21 cellular contexts compared by ENCODE assay signal in genomic region chr17:31130286-31131224, GRCh38. TPM values are rescaled to one million over a fixed set of nuclear protein-coding genes. Genes with fewer than 3 reads are reported as not detected.
DNase-seq lines count a peak whose midpoint lies in the region; ATAC-seq and TF ChIP-seq lines count a peak whose summit lies in the region.
"Had no signal": no experiment of that assay in that cellular context is flagged by ENCODE, and none has a peak within 500 bp of the region (broad histone marks: within the 10 kb centered on the region; RNA-seq: fewer than 3 reads in every experiment).

No MANE protein-coding gene starts in this region.

- no peak overlapping the region for H3K56ac ChIP-seq in IMR-90 (ENCODE audit: extremely low read depth, insufficient read depth, low read length)

- CTCF ChIA-PET in IMR-90 (lab: Yijun Ruan, JAX) = interaction anchor here (0.8 kb wide), 1 partner anchor 17 kb away, joined by 3 read pairs; no protein-coding TSS in a partner anchor
- CTCF ChIA-PET in activated CD4-positive, alpha-beta T cell treated with anti-CD3 and anti-CD28 coated beads, Interleukin-2, amount 10 ng/mL, durations not matched to agents 7 days and 5 days (lab: Charles Lee) = no interaction called here

- no peak overlapping the region for H2BK15ac ChIP-seq in IMR-90 (ENCODE audit: low read depth, low read length)
- H2BK15ac ChIP-seq in neuronal stem cell (ENCODE audit: low read length) = no peak overlapping the region

- H3K9me3 ChIP-seq in IMR-90 (ENCODE audit: control insufficient read depth, insufficient read depth, low read length) = no peaks in the 10 kb centered on the region
- no peaks in the 10 kb centered on the region for H3K9me3 ChIP-seq in left ventricle myocardium inferior (replicated peaks)
- peaks cover 0 to 7% of the 10 kb centered on the region in 2 donors for H3K9me3 ChIP-seq in neuronal stem cell (replicated peaks in 1 of 2; ENCODE audit: control insufficient read depth in 2 of 2, insufficient read depth in 1 of 2, low read depth in 1 of 2, low read length in 2 of 2)
- H3K9me3 ChIP-seq: pancreas, suprapubic skin had no signal

- H3K27me3 ChIP-seq in IMR-90 (ENCODE audit: control insufficient read depth, insufficient read depth, low read length) (no peaks in the 10 kb centered on the region), left ventricle myocardium inferior (ENCODE audit: low read depth) (no peaks in the 10 kb centered on the region), neuronal stem cell (ENCODE audit: control insufficient read depth in 3 of 3, insufficient read depth in 3 of 3, low read depth in 1 of 3, low read length in 3 of 3) (no peaks in the 10 kb centered on the region)
- H3K27me3 ChIP-seq: pancreas, suprapubic skin had no signal

- in situ Hi-C loops in IMR-90 (cut with MboI; ENCODE audit: low sequenced_read_pairs) = no loop called here

- peak overlapping the region; percentile 58 for H2AK9ac ChIP-seq in IMR-90 (replicated peaks; ENCODE audit: low read depth, low read length, poor library complexity)

- H2BK5ac ChIP-seq in IMR-90 (ENCODE audit: low read depth, low read length, poor library complexity, severe bottlenecking) (no peak overlapping the region), neuronal stem cell (ENCODE audit: low read length) (peak overlapping the region; percentile 26)

- H3K27me3 Mint-ChIP-seq in activated CD4-positive, alpha-beta T cell treated with anti-CD3 and anti-CD28 coated beads, Interleukin-2, amount 10 ng/mL, durations not matched to agents 7 days and 5 days = no peaks in the 10 kb centered on the region
- H3K27me3 Mint-ChIP-seq in HFFc6 (ENCODE audit: insufficient read depth) = no peaks in the 10 kb centered on the region

- H2BK12ac ChIP-seq in neuronal stem cell (ENCODE audit: low read length) = no peak overlapping the region

- DNase-seq in IMR-90 (no peak), cerebellum (ENCODE audit: low spot score) (peak; percentile 68), left ventricle myocardium inferior (peak; percentile 84), neuronal stem cell (ENCODE audit: low spot score) (no peak), GM20000 (ENCODE audit: low spot score) (no peak), HFFc6 (no peak)
- no peak for DNase-seq in stimulated activated CD8-positive, alpha-beta memory T cell treated with anti-CD3 and anti-CD28 coated beads, Interleukin-4, amount 100 ng/mL, for 48 hours
- DNase-seq in activated CD4-positive, alpha-beta T cell treated with anti-CD3 and anti-CD28 coated beads, Interleukin-2, amount 10 ng/mL, durations not matched to agents 7 days and 5 days = no peak
- DNase-seq: activated CD4-positive, alpha-beta T cell treated with anti-CD3 and anti-CD28 coated beads for 1 hour; activated gamma-delta T cell; AML-193; amygdala; foreskin fibroblast; NCI-H1417; NCI-H2171 treated with DMSO at 0.1 percent for 48 hours; NCI-H774; PC-3; T-helper 9 cell had no signal

- peaks cover 65% of the 10 kb centered on the region for H4K20me1 ChIP-seq in IMR-90 (ENCODE audit: insufficient read depth, low read length)

- H3K9ac ChIP-seq in IMR-90 (ENCODE audit: low read depth, low read length) (no peak overlapping the region), neuronal stem cell (ENCODE audit: low read depth, low read length, poor library complexity) (peak overlapping the region; percentile 47)

- H3K4me1 ChIP-seq in IMR-90 (ENCODE audit: control insufficient read depth, insufficient read depth, low read length) (peaks cover 4% of the 10 kb centered on the region; the same call in 1 of the 2 replicates), left ventricle myocardium inferior (peaks cover 55% of the 10 kb centered on the region), neuronal stem cell (ENCODE audit: control insufficient read depth in 2 of 2, insufficient read depth in 1 of 2, low read depth in 1 of 2, low read length in 2 of 2) (peaks cover 0 to 6% of the 10 kb centered on the region in 2 donors)
- H3K4me1 ChIP-seq: pancreas had no signal

- H2AFZ ChIP-seq in IMR-90 (replicated peaks; ENCODE audit: low read length, poor library complexity) = no peak overlapping the region
- no peak overlapping the region for H2AFZ ChIP-seq in neuronal stem cell (ENCODE audit: low read length)

- no peaks in the 10 kb centered on the region for H3K9me3 Mint-ChIP-seq in activated CD4-positive, alpha-beta T cell treated with anti-CD3 and anti-CD28 coated beads, Interleukin-2, amount 10 ng/mL, durations not matched to agents 7 days and 5 days
- H3K9me3 Mint-ChIP-seq in HFFc6 = no peaks in the 10 kb centered on the region

- peak; percentile 40; the same call in 1 of the 2 replicates for ATAC-seq in IMR-90 (ENCODE audit: low read depth)
- ATAC-seq: PC-3 had no signal

- POLR2A ChIA-PET in IMR-90 (lab: Charles Lee; ENCODE audit: unreplicated experiment) = no interaction called here
- POLR2A ChIA-PET in activated CD4-positive, alpha-beta T cell treated with anti-CD3 and anti-CD28 coated beads, Interleukin-2, amount 10 ng/mL, durations not matched to agents 7 days and 5 days (lab: Charles Lee) = no interaction called here

- H3K4me3 Mint-ChIP-seq in activated CD4-positive, alpha-beta T cell treated with anti-CD3 and anti-CD28 coated beads, Interleukin-2, amount 10 ng/mL, durations not matched to agents 7 days and 5 days = no peak overlapping the region
- H3K4me3 Mint-ChIP-seq in HFFc6 = no peak overlapping the region

- H3K18ac ChIP-seq in IMR-90 (ENCODE audit: low read depth, low read length) = no peak overlapping the region
- H3K18ac ChIP-seq in neuronal stem cell (ENCODE audit: low read length) = peak overlapping the region; percentile 81

- no peak overlapping the region for H2BK120ac ChIP-seq in IMR-90 (ENCODE audit: low read depth, low read length)
- no peak overlapping the region for H2BK120ac ChIP-seq in neuronal stem cell (ENCODE audit: low read depth, low read length)

- H3K4me3 ChIP-seq in IMR-90 (ENCODE audit: insufficient read depth, low read depth, low read length) (no peak overlapping the region), left ventricle myocardium inferior (peak overlapping the region; percentile 32), neuronal stem cell (ENCODE audit: low read length in 2 of 2) (peak overlapping the region in 1 of 2 donors; percentile 1)
- H3K4me3 ChIP-seq: pancreas, SK-N-MC, suprapubic skin had no signal

- no peak overlapping the region for H4K5ac ChIP-seq in IMR-90 (ENCODE audit: low read depth, low read length)

- no peak overlapping the region for H3K27ac ChIP-seq in IMR-90 (ENCODE audit: insufficient read depth, low read length)
- peak overlapping the region; percentile 82 for H3K27ac ChIP-seq in left ventricle myocardium inferior (replicated peaks)
- H3K27ac ChIP-seq in neuronal stem cell (replicated peaks; ENCODE audit: low read length) = no peak overlapping the region
- H3K27ac ChIP-seq: pancreas, SK-N-MC, suprapubic skin had no signal

- 85% methylated on average over 9 of the region's 15 CpGs; no CpG with 5 or more reads in 1 of the 2 experiments for WGBS in IMR-90 (ENCODE audit: extremely low coverage in 2 of 2, insufficient read length in 1 of 2), 2 experiments
- no CpG with 5 or more reads among the region's 15 CpGs for WGBS in neuronal stem cell (ENCODE audit: extremely low coverage in 2 of 2, insufficient read length in 2 of 2, insufficient replicate concordance in 1 of 2), 2 donors

- H3K36me3 ChIP-seq in IMR-90 (ENCODE audit: control insufficient read depth, insufficient read depth, low read length) = no peaks in the 10 kb centered on the region
- no peaks in the 10 kb centered on the region for H3K36me3 ChIP-seq in left ventricle myocardium inferior
- H3K36me3 ChIP-seq in neuronal stem cell (replicated peaks in 1 of 2; ENCODE audit: control insufficient read depth in 2 of 2, insufficient read depth in 2 of 2, low read length in 2 of 2) = peaks cover 0 to 12% of the 10 kb centered on the region in 2 donors
- H3K36me3 ChIP-seq: pancreas, suprapubic skin had no signal

- H3K79me1 ChIP-seq in IMR-90 (ENCODE audit: low read depth in 1 of 2, low read length in 2 of 2) = peaks cover 20 to 83% of the 10 kb centered on the region in 2 experiments
- H3K79me1 ChIP-seq in neuronal stem cell (ENCODE audit: low read depth, low read length) = peaks cover 8% of the 10 kb centered on the region

- no peak overlapping the region for H3K27ac Mint-ChIP-seq in activated CD4-positive, alpha-beta T cell treated with anti-CD3 and anti-CD28 coated beads, Interleukin-2, amount 10 ng/mL, durations not matched to agents 7 days and 5 days
- no peak overlapping the region for H3K27ac Mint-ChIP-seq in HFFc6

- no peak for TF ChIP-seq CTCF in IMR-90 (conservative IDR thresholded peaks at IDR 0.05; ENCODE audit: low read depth, low read length)
- no peak for TF ChIP-seq CTCF in left ventricle myocardium inferior (IDR thresholded peaks at IDR 0.05; ENCODE audit: borderline replicate concordance)
- no peak for TF ChIP-seq CTCF in GM20000 (IDR thresholded peaks at IDR 0.05; ENCODE audit: extremely low read depth, missing control alignments)
- TF ChIP-seq CTCF in HFFc6 (IDR thresholded peaks at IDR 0.05) = no peak

- peak overlapping the region; percentile 6; the same call in 1 of the 2 replicates for H2AK5ac ChIP-seq in IMR-90 (ENCODE audit: low read depth, low read length)
- peak overlapping the region; percentile 60 for H2AK5ac ChIP-seq in neuronal stem cell (ENCODE audit: low read depth, low read length)

- H3K4me2 ChIP-seq in IMR-90 (ENCODE audit: low read depth, low read length) (no peak overlapping the region), neuronal stem cell (ENCODE audit: insufficient read depth, low read length, poor library complexity, severe bottlenecking) (no peak overlapping the region)

- no peak for TF ChIP-seq POLR2A in IMR-90 (IDR thresholded peaks at IDR 0.05; ENCODE audit: low read depth, low read length)

- H3K36me3 Mint-ChIP-seq in activated CD4-positive, alpha-beta T cell treated with anti-CD3 and anti-CD28 coated beads, Interleukin-2, amount 10 ng/mL, durations not matched to agents 7 days and 5 days (ENCODE audit: low read depth) = no peaks in the 10 kb centered on the region
- H3K36me3 Mint-ChIP-seq in HFFc6 (ENCODE audit: low read depth) = peaks cover 22% of the 10 kb centered on the region

- H3K4ac ChIP-seq in IMR-90 (ENCODE audit: low read depth, low read length) (no peak overlapping the region), neuronal stem cell (ENCODE audit: low read length) (no peak overlapping the region)

- H4K8ac ChIP-seq in IMR-90 (ENCODE audit: low read depth in 2 of 2, low read length in 2 of 2) (no peak overlapping the region), neuronal stem cell (ENCODE audit: low read depth, low read length) (no peak overlapping the region)

- H2BK20ac ChIP-seq in IMR-90 (ENCODE audit: low read depth, low read length) = no peak overlapping the region

- no peaks in the 10 kb centered on the region for H3K4me1 Mint-ChIP-seq in activated CD4-positive, alpha-beta T cell treated with anti-CD3 and anti-CD28 coated beads, Interleukin-2, amount 10 ng/mL, durations not matched to agents 7 days and 5 days
- H3K4me1 Mint-ChIP-seq in HFFc6 (ENCODE audit: low read depth) = peaks cover 31% of the 10 kb centered on the region

- H3K14ac ChIP-seq in IMR-90 (replicated peaks; ENCODE audit: low read depth, low read length) = no peak overlapping the region; the same call in 1 of the 2 replicates
- H3K14ac ChIP-seq in neuronal stem cell (ENCODE audit: low read length) = peak overlapping the region; percentile 83

- H3K9me1 ChIP-seq in IMR-90 (ENCODE audit: insufficient read depth, low read length) = peaks cover 20% of the 10 kb centered on the region

- BruUV-seq in IMR-90 (replicated peaks; lab: Mats Ljungman, UMichigan) = no TSS peak

- H4K91ac ChIP-seq in IMR-90 (ENCODE audit: insufficient read depth, low read depth, low read length) (no peak overlapping the region), neuronal stem cell (ENCODE audit: low read depth, low read length, poor library complexity) (no peak overlapping the region)

- no peak for TF ChIP-seq RAD21 in IMR-90 (IDR thresholded peaks at IDR 0.05; ENCODE audit: low read length)

- H3K23ac ChIP-seq in IMR-90 (ENCODE audit: low read depth, low read length) = no peak overlapping the region
- H3K23ac ChIP-seq in neuronal stem cell (ENCODE audit: low read depth, low read length, poor library complexity) = peak overlapping the region; percentile 80

- dilution Hi-C loops in IMR-90 (cut with HindIII; ENCODE audit: low sequenced_read_pairs, unreplicated experiment) = no loop called here

- intact Hi-C loops in IMR-90 (cut with micrococcal nuclease) (loop anchor here (5.0 kb wide), 1 partner anchor 37 kb away; no protein-coding TSS in a partner anchor), left ventricle myocardium inferior (cut with micrococcal nuclease) (no loop called here)

RNA-seq across cellular contexts. Expression of gene NF1, which starts 35.8 kb away (rescaled TPM):
- total RNA-seq in IMR-90 (2012; rRNA removed) (48.3 and 48.6 TPM in 2 replicates), cerebellum (176 TPM), left ventricle myocardium inferior (42.5 TPM)
- polyA plus RNA-seq in IMR-90 (2012; rRNA removed) = 16.1 and 17.9 TPM in 2 replicates
- 4.8 and 5.0 TPM in 2 replicates for polyA plus RNA-seq in IMR-90 (2012; cell fraction: cytosol; rRNA removed)
- polyA plus RNA-seq in IMR-90 (2012; cell fraction: nucleus; rRNA removed; ENCODE audit: low replicate concordance) = 10.1 and 96.9 TPM in 2 replicates
- polyA plus RNA-seq in neuronal stem cell (2013, experiment 1 of 2) = 21.8 TPM
- polyA plus RNA-seq in neuronal stem cell (2013, experiment 2 of 2) = 21.5 TPM
- total RNA-seq in activated CD4-positive, alpha-beta T cell treated with anti-CD3 and anti-CD28 coated beads, Interleukin-2, amount 10 ng/mL, durations not matched to agents 7 days and 5 days = 10 to 100 TPM; 18.1 to 21.7 TPM
- total RNA-seq in HFFc6 (2021; fragmentation: NEBNext Ultra II Directional; extraction: Animal tissue kit (Norgen Biotek cat#: 25700)) = 10 to 100 TPM; 45.0 to 62.6 (median 54.0) TPM

Comparison
In these comparisons a context has a peak if more than half of its experiments do, and no peak if none do; other contexts are left out.
1. DNase-seq: peak in cerebellum (single experiment) and left ventricle myocardium inferior (single experiment); none in IMR-90 (single experiment), neuronal stem cell (single experiment), stimulated activated CD8-positive, alpha-beta memory T cell treated with anti-CD3 and anti-CD28 coated beads, Interleukin-4, amount 100 ng/mL, for 48 hours (single experiment), activated CD4-positive, alpha-beta T cell treated with anti-CD3 and anti-CD28 coated beads, Interleukin-2, amount 10 ng/mL, durations not matched to agents 7 days and 5 days (single experiment), GM20000 (single experiment) and HFFc6 (single experiment).